Comparison of ENCODE assay signal across 8 cellular contexts in the genomic region with DNA sequence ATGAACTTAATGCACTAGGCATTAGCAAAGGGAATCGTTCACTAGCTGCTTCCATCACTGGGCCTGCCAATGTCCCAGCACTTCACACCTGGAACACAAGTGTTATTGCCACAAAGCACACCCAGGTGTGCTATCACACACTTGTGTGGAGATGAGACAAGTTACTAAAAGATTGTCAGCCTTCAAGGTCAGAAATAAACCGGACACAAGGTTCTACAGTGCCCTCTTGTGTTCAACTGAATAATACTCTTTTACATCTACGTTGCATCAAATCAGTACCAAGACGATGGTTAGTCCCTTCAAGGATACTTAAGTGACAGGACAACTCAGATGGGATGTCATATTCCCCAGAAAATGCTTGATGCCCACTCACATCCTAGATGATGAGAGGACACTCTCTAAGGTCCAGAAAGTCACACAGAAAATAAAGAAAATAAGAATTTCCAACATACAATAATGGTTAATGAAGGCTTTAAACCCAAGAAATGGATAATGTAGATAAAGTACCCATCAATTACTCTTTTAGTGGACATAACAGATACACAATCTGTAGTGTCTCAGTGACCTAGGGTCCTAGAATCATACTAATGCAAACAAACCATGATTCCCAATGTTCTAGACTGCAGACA. TPM values are rescaled to one million over a fixed set of nuclear protein-coding genes. Genes with fewer than 3 reads are reported as not detected.
DNase-seq lines count a peak whose midpoint lies in the region; ATAC-seq, FAIRE-seq and TF ChIP-seq lines count a peak whose summit lies in the region.

No MANE protein-coding gene starts in this region.

- H3K4me1 Mint-ChIP-seq in MCF 10A (ENCODE audit: insufficient read depth, unreplicated experiment), result peaks cover 4% of the 10 kb centered on the region

- FAIRE-seq in GM12878 (lab: Jason Lieb, UNC), result peak; percentile 75
- FAIRE-seq in islet of Langerhans (lab: Jason Lieb, UNC), result peak; percentile 76

- TF ChIP-seq RAD21 in GM12878 (IDR thresholded peaks at IDR 0.05; ENCODE audit: insufficient read depth, low read depth, low read length), result peak; percentile 75

- no peak overlapping the region for H3K27ac Mint-ChIP-seq in MCF 10A (ENCODE audit: low read depth, unreplicated experiment)

- H3K36me3 ChIP-seq in breast epithelium (no peaks in the 10 kb centered on the region), GM12878 (ENCODE audit: control insufficient read depth in 2 of 2, insufficient read depth in 2 of 2, low read length in 1 of 2) (peaks cover 26 to 30% of the 10 kb centered on the region in 2 experiments), thoracic aorta (peaks cover 31% of the 10 kb centered on the region)

- CTCF ChIA-PET in MCF 10A (lab: Yijun Ruan, JAX), result interaction anchor here (0.6 to 5.1 kb wide), 27 partner anchors 9 to 325 kb away, joined by 3 to 31 read pairs (median 4); a partner anchor contains a TSS
- CTCF ChIA-PET in GM12878 (lab: Yijun Ruan, JAX), result interaction anchor here (0.7 to 1.7 kb wide), 18 partner anchors 11 to 313 kb away, joined by 3 to 11 read pairs (median 4); a partner anchor contains a TSS

- TF ChIP-seq POLR2A in breast epithelium (IDR thresholded peaks at IDR 0.05), result no peak
- no peak for TF ChIP-seq POLR2A in GM12878 (IDR thresholded peaks at IDR 0.05; ENCODE audit: low read depth, low read length)

- WGBS in GM12878 (ENCODE audit: insufficient coverage, insufficient replicate concordance, low lambda C conversion rate, missing lambda C conversion rate), result 54% methylated on average over 4 of the region's 4 CpGs

- in situ Hi-C loops in GM12878 (cut with MboI), result loop anchor here (10.0 kb wide), 1 partner anchor 309 kb away; no protein-coding TSS in a partner anchor

- peaks cover 81% of the 10 kb centered on the region for H3K36me3 Mint-ChIP-seq in MCF 10A (ENCODE audit: insufficient read depth, unreplicated experiment)

- TF ChIP-seq EP300 in GM12878 (IDR thresholded peaks at IDR 0.05; ENCODE audit: borderline replicate concordance in 1 of 2, control insufficient read depth in 1 of 2, low read depth in 2 of 2, low read length in 2 of 2), result no peak

- no TSS peak for BruUV-seq in MCF 10A (replicated peaks; lab: Mats Ljungman, UMichigan)
- BruUV-seq in GM12878 (replicated peaks; lab: Mats Ljungman, UMichigan), result no TSS peak

- H3K27me3 ChIP-seq in breast epithelium, result no peaks in the 10 kb centered on the region
- no peaks in the 10 kb centered on the region for H3K27me3 ChIP-seq in GM12878 (replicated peaks in 1 of 2; ENCODE audit: control insufficient read depth in 2 of 2, insufficient read depth in 2 of 2, low read length in 1 of 2)
- H3K27me3 ChIP-seq in thoracic aorta (replicated peaks; ENCODE audit: insufficient read depth), result no peaks in the 10 kb centered on the region

- POLR2A ChIA-PET in MCF 10A (lab: Yijun Ruan, JAX), result interaction anchor here (1.6 kb wide), 1 partner anchor 17 kb away, joined by 5 read pairs; a partner anchor contains a TSS
- POLR2A ChIA-PET in GM12878 (lab: Charles Lee), result no interaction called here

- SMC1A ChIA-PET in GM12878 (lab: Charles Lee; ENCODE audit: uncharacterized antibody, unreplicated experiment), result interaction anchor here (0.7 to 1.5 kb wide), 5 partner anchors 16 to 186 kb away, joined by 3 to 4 read pairs (median 3); a partner anchor contains a TSS

- H4K20me1 ChIP-seq in GM12878 (ENCODE audit: control insufficient read depth, insufficient read depth), result no peaks in the 10 kb centered on the region; the same call in 1 of the 2 replicates

- H3K9me3 ChIP-seq in breast epithelium, result no peaks in the 10 kb centered on the region
- H3K9me3 ChIP-seq in GM12878 (replicated peaks; ENCODE audit: control insufficient read depth, insufficient read depth, low read length), result no peaks in the 10 kb centered on the region
- H3K9me3 ChIP-seq in thoracic aorta, result no peaks in the 10 kb centered on the region

- DNase-seq in MCF 10A (ENCODE audit: unreplicated experiment) (peak; percentile 60), breast epithelium (ENCODE audit: low spot score in 2 of 2) (no peak), NCI-H1092 treated with DMSO at 0.1 percent for 48 hours (lab: John Stamatoyannopoulos, UW) (peak; percentile 30), GM12878 (ENCODE audit: low read depth, low spot score) (no peak), thoracic aorta (ENCODE audit: low spot score) (no peak), GOT3 (lab: John Stamatoyannopoulos, UW) (no peak)

- no peaks in the 10 kb centered on the region for H3K79me2 ChIP-seq in GM12878 (ENCODE audit: control insufficient read depth, insufficient read depth, low read length)

- H3K27ac ChIP-seq in breast epithelium (no peak overlapping the region), GM12878 (ENCODE audit: control insufficient read depth, insufficient read depth) (no peak overlapping the region), thoracic aorta (no peak overlapping the region)

- H3K9ac ChIP-seq in GM12878 (ENCODE audit: control insufficient read depth, insufficient read depth, low read length), result no peak overlapping the region

- no peaks in the 10 kb centered on the region for H3K27me3 Mint-ChIP-seq in MCF 10A (ENCODE audit: insufficient read depth, unreplicated experiment)

- no peak overlapping the region for H3K4me3 Mint-ChIP-seq in MCF 10A (ENCODE audit: unreplicated experiment)

- ATAC-seq in GM12878 (peak; percentile 76), thoracic aorta (ENCODE audit: insufficient number of reproducible peaks, low FRiP score, low read depth) (no peak), HG02852 (IDR thresholded peaks at IDR 0.05; ENCODE audit: unreplicated experiment) (no peak)

- no peak overlapping the region for H2AFZ ChIP-seq in GM12878 (ENCODE audit: control insufficient read depth, low read depth, low read length)

- H3K4me1 ChIP-seq in breast epithelium (no peaks in the 10 kb centered on the region), GM12878 (ENCODE audit: control insufficient read depth, insufficient read depth, low read length) (peaks cover 8% of the 10 kb centered on the region), thoracic aorta (ENCODE audit: control insufficient read depth in 1 of 2, low read depth in 2 of 2) (no peaks in the 10 kb centered on the region)

- TF ChIP-seq CTCF in MCF 10A (IDR thresholded peaks at IDR 0.05; ENCODE audit: unreplicated experiment) (peak; percentile 65), breast epithelium (IDR thresholded peaks at IDR 0.05) (peak in 1 of 3 donors; percentile 43), GM12878 (IDR thresholded peaks at IDR 0.05 in 2 of 3, conservative IDR thresholded peaks at IDR 0.05 in 1 of 3; ENCODE audit: control insufficient read depth in 2 of 3, extremely low read depth in 1 of 3, insufficient read depth in 1 of 3, low read depth in 3 of 3, low read length in 3 of 3) (peak; percentile 48 to 71 (median 68)), thoracic aorta (IDR thresholded peaks at IDR 0.05) (peak; percentile 38)

- H3K4me3 ChIP-seq in breast epithelium (no peak overlapping the region), GM12878 (no peak overlapping the region), thoracic aorta (no peak overlapping the region)

- RAD21 ChIA-PET in GM12878 (lab: Charles Lee; ENCODE audit: unreplicated experiment), result interaction anchor here (0.8 to 1.5 kb wide), 4 partner anchors 15 to 311 kb away, joined by 3 to 4 read pairs (median 4); no protein-coding TSS in a partner anchor

- no peaks in the 10 kb centered on the region for H3K9me3 Mint-ChIP-seq in MCF 10A (ENCODE audit: unreplicated experiment)

- intact Hi-C loops in MCF 10A (cut with micrococcal nuclease) (loop anchor here (1.0 to 5.0 kb wide), 2 partner anchors 176 to 313 kb away; no protein-coding TSS in a partner anchor), breast epithelium (cut with DNase I; ENCODE audit: low total_unique reads) (no loop called here), GM12878 (cut with micrococcal nuclease; ENCODE audit: unreplicated experiment) (loop anchor here (2.0 kb wide), 2 partner anchors 129 to 315 kb away; no protein-coding TSS in a partner anchor)

- H3K4me2 ChIP-seq in GM12878 (ENCODE audit: control insufficient read depth, insufficient read depth), result no peak overlapping the region

RNA-seq across cellular contexts. Expression of a gene that starts 16.4 kb away (rescaled TPM):
- total RNA-seq in MCF 10A (2022) (99.1 and 132 TPM in 2 replicates), breast epithelium (100 to 1,000 TPM; 116 to 197 (median 123) TPM), GM12878 (2014; rRNA removed) (27.0 and 31.0 TPM in 2 replicates), GM12878 (2014; rRNA removed; fragmentation: Illumina TruSeq; extraction: Trizol) (28.5 and 29.0 TPM in 2 replicates), GM12878 (2021) (41.9 and 45.5 TPM in 2 replicates), thoracic aorta (100 to 1,000 TPM; 202 to 218 TPM)
- total RNA-seq in GM12878 (2013; cell fraction: nucleolus; rRNA removed), result 319 and 340 TPM in 2 replicates
- polyA plus RNA-seq in GM12878 (2011; ENCODE audit: low read depth), result 30.1 TPM
- polyA plus RNA-seq in GM12878 (2011; rRNA removed) (32.4 and 42.4 TPM in 2 replicates), GM12878 (2014; fragmentation: Illumina TruSeq; extraction: Trizol) (24.3 and 27.4 TPM in 2 replicates), GM12878 (2014; fragmentation: Nextera tagmentation; extraction: Ambion mirVana) (1 to 10 TPM; 7.6 to 9.6 TPM), GM12878 (2014; rRNA removed) (22.4 and 24.5 TPM in 2 replicates), GM12878 (2016; fragmentation: Nextera tagmentation; extraction: Ambion mirVana) (10 to 100 TPM; 41.0 to 49.4 TPM)
- polyA plus RNA-seq in GM12878 (2011; cell fraction: cytosol; rRNA removed), result 22.5 and 30.2 TPM in 2 replicates
- 48.5 and 53.6 TPM in 2 replicates for polyA plus RNA-seq in GM12878 (2011; cell fraction: nucleus; rRNA removed)
- 42.0 and 45.0 TPM in 2 replicates for polyA plus RNA-seq in GM12878 (2012)
- 72.0 and 85.2 TPM in 2 replicates for polyA minus RNA-seq in GM12878 (2011; rRNA and poly(A)+ RNA removed)
- polyA minus RNA-seq in GM12878 (2011; cell fraction: cytosol; rRNA and poly(A)+ RNA removed), result 22.8 and 24.6 TPM in 2 replicates
- polyA minus RNA-seq in GM12878 (2011; cell fraction: nucleus; rRNA and poly(A)+ RNA removed), result 32.6 and 51.8 TPM in 2 replicates

RNA-seq across cellular contexts. Expression of a gene that starts 43.3 kb away (rescaled TPM):
- total RNA-seq in MCF 10A (2022) (31.2 and 33.7 TPM in 2 replicates), breast epithelium (10 to 100 TPM; 11.0 to 23.6 (median 18.7) TPM), GM12878 (2014; rRNA removed) (52.0 and 53.5 TPM in 2 replicates), GM12878 (2014; rRNA removed; fragmentation: Illumina TruSeq; extraction: Trizol) (52.1 and 53.3 TPM in 2 replicates), GM12878 (2021) (73.5 and 78.5 TPM in 2 replicates), thoracic aorta (10 to 100 TPM; 16.7 to 28.8 TPM)
- 145 and 152 TPM in 2 replicates for total RNA-seq in GM12878 (2013; cell fraction: nucleolus; rRNA removed)
- 25.4 TPM for polyA plus RNA-seq in GM12878 (2011; ENCODE audit: low read depth)
- polyA plus RNA-seq in GM12878 (2011; rRNA removed) (52.6 and 52.8 TPM in 2 replicates), GM12878 (2014; fragmentation: Illumina TruSeq; extraction: Trizol) (54.7 and 56.5 TPM in 2 replicates), GM12878 (2014; fragmentation: Nextera tagmentation; extraction: Ambion mirVana) (10 to 100 TPM; 10.7 to 16.3 TPM), GM12878 (2014; rRNA removed) (45.8 and 50.4 TPM in 2 replicates), GM12878 (2016; fragmentation: Nextera tagmentation; extraction: Ambion mirVana) (10 to 100 TPM; 46.7 to 50.1 TPM)
- polyA plus RNA-seq in GM12878 (2011; cell fraction: cytosol; rRNA removed), result 40.8 and 44.8 TPM in 2 replicates
- 31.3 and 35.2 TPM in 2 replicates for polyA plus RNA-seq in GM12878 (2011; cell fraction: nucleus; rRNA removed)
- 20.8 and 24.8 TPM in 2 replicates for polyA plus RNA-seq in GM12878 (2012)
- polyA minus RNA-seq in GM12878 (2011; rRNA and poly(A)+ RNA removed), result 106 and 135 TPM in 2 replicates
- polyA minus RNA-seq in GM12878 (2011; cell fraction: cytosol; rRNA and poly(A)+ RNA removed), result 24.8 and 25.9 TPM in 2 replicates
- polyA minus RNA-seq in GM12878 (2011; cell fraction: nucleus; rRNA and poly(A)+ RNA removed), result 32.6 and 66.3 TPM in 2 replicates

Comparison
In these comparisons a context has a peak if more than half of its experiments do, and no peak if none do; other contexts are left out.
1. DNase-seq: peak in MCF 10A (single experiment) and NCI-H1092 treated with DMSO at 0.1 percent for 48 hours (single experiment); none in breast epithelium (0 of 2), GM12878 (single experiment), thoracic aorta (single experiment) and GOT3 (single experiment).